In genomic region chr4:4942658-4943057, GRCh38 we compare ENCODE assay signal across 23 cellular contexts.
DNase-seq lines count a peak whose midpoint lies in the region; ATAC-seq and TF ChIP-seq lines count a peak whose summit lies in the region.
"Had no signal": no experiment of that assay in that cellular context is flagged by ENCODE, and none has a peak within 500 bp of the region (broad histone marks: within the 10 kb centered on the region; RNA-seq: fewer than 3 reads in every experiment).

No MANE protein-coding gene starts in this region.

- no peaks in the 10 kb centered on the region for H3K9me2 ChIP-seq in OCI-LY1 (ENCODE audit: low read depth, low read length)

- H3K4me3 Mint-ChIP-seq in natural killer cell, result no peak overlapping the region
- no peak overlapping the region for H3K4me3 Mint-ChIP-seq in natural killer cell treated with Interleukin-12 subunit alpha and Interleukin-12 subunit beta and Interleukin-15 and Interleukin-18, amount 100 ng/mL, for 72 hours

- DNase-seq in natural killer cell (no peak), esophagus muscularis mucosa (ENCODE audit: extremely low spot score) (peak; percentile 42), vagina (ENCODE audit: extremely low spot score in 2 of 2) (peak; percentile 9 to 13), left lung (no peak), NCI-H446 (lab: John Stamatoyannopoulos, UW) (no peak), heart left ventricle (no peak)
- no peak for DNase-seq in natural killer cell treated with Interleukin-12 subunit alpha and Interleukin-12 subunit beta and Interleukin-15 and Interleukin-18, amount 100 ng/mL, for 72 hours (ENCODE audit: low spot score)
- DNase-seq: Calu3, DMS79 treated with DMSO at 0.1 percent for 48 hours, NCI-H1092 treated with DMSO at 0.1 percent for 48 hours, NCI-H1436, NCI-H187, NCI-H2081 treated with DMSO at 0.1 percent for 48 hours, NCI-H2171, NCI-H226, NCI-H510A treated with DMSO at 0.1 percent for 48 hours, NCI-H748 treated with DMSO at 0.1 percent for 48 hours, Right ventricle myocardium superior, RPMI8226 had no signal

- H3K9ac ChIP-seq in OCI-LY1 (ENCODE audit: low read length), result peak overlapping the region; percentile 60; the same call in 1 of the 2 replicates

- H3K4me1 ChIP-seq in OCI-LY1 (ENCODE audit: insufficient read depth, low read length, severe bottlenecking) (peaks cover 48% of the 10 kb centered on the region), esophagus muscularis mucosa (no peaks in the 10 kb centered on the region), vagina (no peaks in the 10 kb centered on the region), left lung (no peaks in the 10 kb centered on the region), heart left ventricle (peaks cover 0 to 8% (median 0%) of the 10 kb centered on the region in 12 donors)
- H3K4me1 ChIP-seq: SJSA1 had no signal

- no peaks in the 10 kb centered on the region for H3K27me3 Mint-ChIP-seq in natural killer cell (ENCODE audit: low read depth in 2 of 2)
- H3K27me3 Mint-ChIP-seq in natural killer cell treated with Interleukin-12 subunit alpha and Interleukin-12 subunit beta and Interleukin-15 and Interleukin-18, amount 100 ng/mL, for 72 hours, result peaks cover 5% of the 10 kb centered on the region in 2 donors

- peak overlapping the region; percentile 95 to 97 for H3K27ac Mint-ChIP-seq in natural killer cell
- H3K27ac Mint-ChIP-seq in natural killer cell treated with Interleukin-12 subunit alpha and Interleukin-12 subunit beta and Interleukin-15 and Interleukin-18, amount 100 ng/mL, for 72 hours, result no peak overlapping the region

- peak overlapping the region; percentile 67 for H3K4me2 ChIP-seq in OCI-LY1 (ENCODE audit: low read length)

- intact Hi-C loops in natural killer cell (cut with micrococcal nuclease), result loop anchor here (5.0 kb wide), 1 partner anchor 50 kb away; no protein-coding TSS in a partner anchor
- intact Hi-C loops in esophagus muscularis mucosa (cut with DNase I), result no loop called here
- intact Hi-C loops in vagina (cut with DNase I), result no loop called here
- intact Hi-C loops in left lung (cut with DNase I), result no loop called here
- intact Hi-C loops in heart left ventricle (cut with DNase I), result no loop called here

- H3K27ac ChIP-seq in OCI-LY1 (ENCODE audit: low read depth, low read length, poor library complexity, severe bottlenecking) (peak overlapping the region; percentile 99), esophagus muscularis mucosa (replicated peaks in 1 of 4) (no peak overlapping the region), vagina (no peak overlapping the region), left lung (no peak overlapping the region), heart left ventricle (no peak overlapping the region)
- H3K27ac ChIP-seq: 22Rv1, SJSA1 had no signal

- peaks cover 5% of the 10 kb centered on the region; the same call in 1 of the 2 replicates for H3F3A ChIP-seq in OCI-LY1 (ENCODE audit: insufficient read depth, low read length)

- peaks cover 40 to 42% of the 10 kb centered on the region in 2 donors for H3K4me1 Mint-ChIP-seq in natural killer cell
- H3K4me1 Mint-ChIP-seq in natural killer cell treated with Interleukin-12 subunit alpha and Interleukin-12 subunit beta and Interleukin-15 and Interleukin-18, amount 100 ng/mL, for 72 hours (ENCODE audit: low read depth in 2 of 2), result peaks cover 22 to 23% of the 10 kb centered on the region in 2 donors

- WGBS in esophagus muscularis mucosa, result 73% methylated on average over 3 of the region's 3 CpGs
- 65 to 77% (median 74%) methylated on average over 3 of the region's 3 CpGs for WGBS in heart left ventricle, 4 donors

- H3K27me3 ChIP-seq in OCI-LY1 (ENCODE audit: insufficient read depth, low read length) (no peaks in the 10 kb centered on the region), esophagus muscularis mucosa (no peaks in the 10 kb centered on the region), vagina (no peaks in the 10 kb centered on the region), left lung (no peaks in the 10 kb centered on the region), heart left ventricle (peaks cover 0 to 27% (median 0%) of the 10 kb centered on the region in 9 donors)

- no peak for TF ChIP-seq EP300 in esophagus muscularis mucosa (IDR thresholded peaks at IDR 0.05)

- H3K9me3 Mint-ChIP-seq in natural killer cell, result no peaks in the 10 kb centered on the region
- no peaks in the 10 kb centered on the region for H3K9me3 Mint-ChIP-seq in natural killer cell treated with Interleukin-12 subunit alpha and Interleukin-12 subunit beta and Interleukin-15 and Interleukin-18, amount 100 ng/mL, for 72 hours

- H3K4me3 ChIP-seq in OCI-LY1 (ENCODE audit: low read depth, low read length, poor library complexity, severe bottlenecking) (no peak overlapping the region), esophagus muscularis mucosa (no peak overlapping the region), vagina (no peak overlapping the region), left lung (no peak overlapping the region), heart left ventricle (no peak overlapping the region)
- H3K4me3 ChIP-seq: SJSA1 had no signal

- H2AFZ ChIP-seq in OCI-LY1 (ENCODE audit: low read length), result no peak overlapping the region

- no peak for ATAC-seq in natural killer cell
- no peak for ATAC-seq in natural killer cell treated with Interleukin-12 subunit alpha and Interleukin-12 subunit beta and Interleukin-15 and Interleukin-18, amount 100 ng/mL, for 72 hours
- no peak for ATAC-seq in left lung
- no peak for ATAC-seq in heart left ventricle
- ATAC-seq: HCT116 had no signal

- TF ChIP-seq POLR2A in esophagus muscularis mucosa (IDR thresholded peaks at IDR 0.05; ENCODE audit: low read depth), result no peak
- TF ChIP-seq POLR2A in vagina (IDR thresholded peaks at IDR 0.05), result no peak
- TF ChIP-seq POLR2A in heart left ventricle (IDR thresholded peaks at IDR 0.05), result no peak

- H3K9me3 ChIP-seq in OCI-LY1 (ENCODE audit: low read length), result no peaks in the 10 kb centered on the region; the same call in 1 of the 2 replicates
- no peaks in the 10 kb centered on the region for H3K9me3 ChIP-seq in esophagus muscularis mucosa
- H3K9me3 ChIP-seq in vagina, result no peaks in the 10 kb centered on the region
- no peaks in the 10 kb centered on the region for H3K9me3 ChIP-seq in left lung
- H3K9me3 ChIP-seq in heart left ventricle, result no peaks in the 10 kb centered on the region
- H3K9me3 ChIP-seq: SJSA1 had no signal

- TF ChIP-seq CTCF in natural killer cell (IDR thresholded peaks at IDR 0.05), result no peak
- no peak for TF ChIP-seq CTCF in OCI-LY1 (IDR thresholded peaks at IDR 0.05; ENCODE audit: low read length)
- no peak for TF ChIP-seq CTCF in esophagus muscularis mucosa (IDR thresholded peaks at IDR 0.05)
- no peak for TF ChIP-seq CTCF in vagina (IDR thresholded peaks at IDR 0.05)
- no peak for TF ChIP-seq CTCF in left lung (IDR thresholded peaks at IDR 0.05)
- TF ChIP-seq CTCF in heart left ventricle (IDR thresholded peaks at IDR 0.05), result no peak

- H3K36me3 ChIP-seq in OCI-LY1 (ENCODE audit: insufficient read depth, low read length) (no peaks in the 10 kb centered on the region), esophagus muscularis mucosa (no peaks in the 10 kb centered on the region), vagina (no peaks in the 10 kb centered on the region), left lung (no peaks in the 10 kb centered on the region), heart left ventricle (no peaks in the 10 kb centered on the region)
- H3K36me3 ChIP-seq: SJSA1 had no signal

- no peaks in the 10 kb centered on the region for H3K36me3 Mint-ChIP-seq in natural killer cell
- no peaks in the 10 kb centered on the region for H3K36me3 Mint-ChIP-seq in natural killer cell treated with Interleukin-12 subunit alpha and Interleukin-12 subunit beta and Interleukin-15 and Interleukin-18, amount 100 ng/mL, for 72 hours

- H4K20me1 ChIP-seq in OCI-LY1 (ENCODE audit: insufficient read depth, low read length), result no peaks in the 10 kb centered on the region

- H3K79me2 ChIP-seq in OCI-LY1 (ENCODE audit: insufficient read depth, low read length), result no peaks in the 10 kb centered on the region

Comparison
In these comparisons a context has a peak if more than half of its experiments do, and no peak if none do; other contexts are left out.
1. H3K27ac Mint-ChIP-seq: peak in natural killer cell (2 of 2); none in natural killer cell treated with Interleukin-12 subunit alpha and Interleukin-12 subunit beta and Interleukin-15 and Interleukin-18, amount 100 ng/mL, for 72 hours (0 of 2).
2. DNase-seq: peak in esophagus muscularis mucosa (single experiment) and vagina (2 of 2); none in natural killer cell (single experiment), natural killer cell treated with Interleukin-12 subunit alpha and Interleukin-12 subunit beta and Interleukin-15 and Interleukin-18, amount 100 ng/mL, for 72 hours (single experiment), left lung (0 of 2), NCI-H446 (0 of 2) and heart left ventricle (0 of 5).